ENCODE assay signal across 1 cellular context in the genomic region with DNA sequence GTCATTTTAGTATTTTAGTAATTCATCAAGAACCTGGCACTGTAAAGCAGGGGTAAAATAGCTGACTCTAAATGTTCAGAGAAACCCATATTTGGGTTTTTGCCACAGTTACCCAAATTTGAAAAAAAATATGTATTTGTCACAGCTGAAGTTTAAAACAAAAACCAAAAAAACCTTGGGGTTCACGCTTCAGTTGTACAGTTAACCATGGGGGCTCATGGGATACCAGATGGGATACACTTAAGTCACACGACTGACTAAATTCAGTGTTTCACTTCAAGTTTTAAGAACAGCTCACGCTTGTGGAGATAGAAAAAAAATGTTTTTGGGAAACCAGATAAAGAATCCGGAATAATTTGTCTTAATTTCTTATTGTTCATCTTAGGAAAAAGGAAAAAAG.
TF ChIP-seq lines count a peak whose summit lies in the region.

No MANE protein-coding gene starts in this region.

TF ChIP-seq in K562, 482 proteins besides CTCF, POLR2A, EP300 and RAD21:
- TF ChIP-seq EHMT2 (IDR thresholded peaks at IDR 0.05) (no peak), PHTF2 (CRISPR knock-in tag; IDR thresholded peaks at IDR 0.05) (no peak), PRPF4 (IDR thresholded peaks at IDR 0.05; ENCODE audit: insufficient read depth, low read depth, low read length, poor library complexity, severe bottlenecking) (no peak), SMARCE1 (IDR thresholded peaks at IDR 0.05) (no peak), ZNF146 (CRISPR knock-in tag; IDR thresholded peaks at IDR 0.05; ENCODE audit: unreplicated experiment) (no peak), ZNF143 (CRISPR knock-in tag; IDR thresholded peaks at IDR 0.05) (no peak), RAD51 (IDR thresholded peaks at IDR 0.05; ENCODE audit: borderline replicate concordance, low read depth) (no peak), GATAD2A (IDR thresholded peaks at IDR 0.05) (no peak), BHLHE40 (IDR thresholded peaks at IDR 0.05; ENCODE audit: low read length) (no peak), PHF21A (IDR thresholded peaks at IDR 0.05; ENCODE audit: borderline replicate concordance, low read depth) (no peak), SIX5 (IDR thresholded peaks at IDR 0.05; ENCODE audit: borderline replicate concordance in 1 of 2, insufficient read depth in 1 of 2, low read depth in 1 of 2, low read length in 2 of 2) (no peak), CHD1 (IDR thresholded peaks at IDR 0.05; ENCODE audit: low read length) (no peak)
